15 cellular contexts compared by ENCODE assay signal in genomic region chr17:41635121-41636097, GRCh38. TPM values are rescaled to one million over a fixed set of nuclear protein-coding genes. Genes with fewer than 3 reads are reported as not detected.
DNase-seq lines count a peak whose midpoint lies in the region; ATAC-seq and TF ChIP-seq lines count a peak whose summit lies in the region.
"Had no signal": no experiment of that assay in that cellular context is flagged by ENCODE, and none has a peak within 500 bp of the region (broad histone marks: within the 10 kb centered on the region; RNA-seq: fewer than 3 reads in every experiment).

No MANE protein-coding gene starts in this region.

- H3K9me3 ChIP-seq in IMR-90 (ENCODE audit: control insufficient read depth, insufficient read depth, low read length) (no peaks in the 10 kb centered on the region), mammary epithelial cell (replicated peaks; ENCODE audit: insufficient read depth, low read length) (no peaks in the 10 kb centered on the region)

- H3K27ac Mint-ChIP-seq in stimulated activated memory B cell treated with anti-CD40 and anti-IgM and Interleukin-4, amounts not matched to agents 10 μg/mL and 1 μg/mL and 100 μg/mL, for 72 hours, result no peak overlapping the region

- no peaks in the 10 kb centered on the region for H3K4me1 Mint-ChIP-seq in stimulated activated memory B cell treated with anti-CD40 and anti-IgM and Interleukin-4, amounts not matched to agents 10 μg/mL and 1 μg/mL and 100 μg/mL, for 72 hours

- H3K14ac ChIP-seq in IMR-90 (replicated peaks; ENCODE audit: low read depth, low read length), result no peak overlapping the region; the same call in 1 of the 2 replicates

- no peaks in the 10 kb centered on the region for H3K36me3 ChIP-seq in IMR-90 (ENCODE audit: control insufficient read depth, insufficient read depth, low read length)
- H3K36me3 ChIP-seq in mammary epithelial cell (ENCODE audit: insufficient read depth, low read length), result no peaks in the 10 kb centered on the region

- H3K79me2 ChIP-seq in mammary epithelial cell (ENCODE audit: insufficient read depth, low read length), result no peaks in the 10 kb centered on the region

- intact Hi-C loops in IMR-90 (cut with micrococcal nuclease), result no loop called here
- intact Hi-C loops in mammary epithelial cell (cut with micrococcal nuclease), result no loop called here

- no peak overlapping the region for H3K27ac ChIP-seq in IMR-90 (ENCODE audit: insufficient read depth, low read length)
- H3K27ac ChIP-seq in mammary epithelial cell (ENCODE audit: insufficient read depth, low read depth, low read length), result no peak overlapping the region

- no peak overlapping the region for H3K23ac ChIP-seq in IMR-90 (ENCODE audit: low read depth, low read length)

- no peak for TF ChIP-seq POLR2A in IMR-90 (IDR thresholded peaks at IDR 0.05; ENCODE audit: low read depth, low read length)

- no peaks in the 10 kb centered on the region for H4K20me1 ChIP-seq in IMR-90 (ENCODE audit: insufficient read depth, low read length)
- no peaks in the 10 kb centered on the region for H4K20me1 ChIP-seq in mammary epithelial cell (ENCODE audit: insufficient read depth, low read length)

- in situ Hi-C loops in IMR-90 (cut with MboI; ENCODE audit: low sequenced_read_pairs) (no loop called here), mammary epithelial cell (cut with MboI; ENCODE audit: low sequenced_read_pairs in 2 of 2) (no loop called here)

- peak overlapping the region in 1 of 2 experiments; percentile 10; a peak in 1 of 4 replicates for H4K8ac ChIP-seq in IMR-90 (ENCODE audit: low read depth in 2 of 2, low read length in 2 of 2)

- H2AFZ ChIP-seq in IMR-90 (replicated peaks; ENCODE audit: low read length, poor library complexity) (peak overlapping the region; percentile 50), mammary epithelial cell (ENCODE audit: low read depth, low read length) (peak overlapping the region; percentile 79)

- H3K27me3 Mint-ChIP-seq in stimulated activated memory B cell treated with anti-CD40 and anti-IgM and Interleukin-4, amounts not matched to agents 10 μg/mL and 1 μg/mL and 100 μg/mL, for 72 hours, result peaks cover 12% of the 10 kb centered on the region

- H3K18ac ChIP-seq in IMR-90 (ENCODE audit: low read depth, low read length), result no peak overlapping the region

- no peak overlapping the region for H2BK120ac ChIP-seq in IMR-90 (ENCODE audit: low read depth, low read length)

- no peak overlapping the region for H4K91ac ChIP-seq in IMR-90 (ENCODE audit: insufficient read depth, low read depth, low read length)

- no peak overlapping the region for H3K4me3 Mint-ChIP-seq in stimulated activated memory B cell treated with anti-CD40 and anti-IgM and Interleukin-4, amounts not matched to agents 10 μg/mL and 1 μg/mL and 100 μg/mL, for 72 hours

- H2BK5ac ChIP-seq in IMR-90 (ENCODE audit: low read depth, low read length, poor library complexity, severe bottlenecking), result no peak overlapping the region

- H2AK5ac ChIP-seq in IMR-90 (ENCODE audit: low read depth, low read length), result no peak overlapping the region

- H3K4me1 ChIP-seq in IMR-90 (ENCODE audit: control insufficient read depth, insufficient read depth, low read length) (peaks cover 3% of the 10 kb centered on the region; the same call in 1 of the 2 replicates), mammary epithelial cell (ENCODE audit: insufficient read depth, low read length) (peaks cover 6% of the 10 kb centered on the region)

- DNase-seq in IMR-90, result no peak
- no peak for DNase-seq in mammary epithelial cell
- no peak for DNase-seq in left lobe of liver (ENCODE audit: low spot score)
- DNase-seq in SIG-M5 (lab: John Stamatoyannopoulos, UW), result no peak
- DNase-seq in NCI-H1930 (lab: John Stamatoyannopoulos, UW), result no peak
- no peak for DNase-seq in effector CD4-positive, alpha-beta T cell
- DNase-seq: activated CD4-positive, CD25-positive, alpha-beta regulatory T cell treated with anti-CD3 and anti-CD28 coated beads, Interleukin-2, amount 50 U/mL, for 72 hours; activated gamma-delta T cell; DMS79 treated with DMSO at 0.1 percent for 48 hours; effector memory CD4-positive, alpha-beta T cell; NCI-H2171 treated with DMSO at 0.1 percent for 48 hours; SHP77; stimulated activated CD4-positive, alpha-beta T cell treated with anti-CD3 and anti-CD28 coated beads, Interleukin-4, amount 100 ng/mL, for 4 hours had no signal

- H3K4ac ChIP-seq in IMR-90 (ENCODE audit: low read depth, low read length), result no peak overlapping the region

- no peak overlapping the region for H2AK9ac ChIP-seq in IMR-90 (replicated peaks; ENCODE audit: low read depth, low read length, poor library complexity)

- H3K79me1 ChIP-seq in IMR-90 (ENCODE audit: low read depth in 1 of 2, low read length in 2 of 2), result no peaks in the 10 kb centered on the region

- dilution Hi-C loops in IMR-90 (cut with HindIII; ENCODE audit: low sequenced_read_pairs, unreplicated experiment), result no loop called here
- dilution Hi-C loops in mammary epithelial cell (cut with HindIII; ENCODE audit: low sequenced_read_pairs), result no loop called here

- CTCF ChIA-PET in IMR-90 (lab: Yijun Ruan, JAX), result interaction anchor here (1.0 to 1.2 kb wide), 2 partner anchors 33 to 86 kb away, joined by 3 to 5 read pairs; no protein-coding TSS in a partner anchor
- CTCF ChIA-PET in mammary epithelial cell (lab: Charles Lee; ENCODE audit: low non-redundant PET), result no interaction called here

- H3K56ac ChIP-seq in IMR-90 (ENCODE audit: extremely low read depth, insufficient read depth, low read length), result no peak overlapping the region

- no peak for TF ChIP-seq RAD21 in IMR-90 (IDR thresholded peaks at IDR 0.05; ENCODE audit: low read length)

- no peak overlapping the region for H4K5ac ChIP-seq in IMR-90 (ENCODE audit: low read depth, low read length)

- H2BK20ac ChIP-seq in IMR-90 (ENCODE audit: low read depth, low read length), result no peak overlapping the region

- H3K4me2 ChIP-seq in IMR-90 (ENCODE audit: low read depth, low read length) (no peak overlapping the region), mammary epithelial cell (ENCODE audit: insufficient read depth, low read depth, low read length) (no peak overlapping the region)

- peaks cover 10% of the 10 kb centered on the region for H3K9me1 ChIP-seq in IMR-90 (ENCODE audit: insufficient read depth, low read length)

- POLR2A ChIA-PET in IMR-90 (lab: Charles Lee; ENCODE audit: unreplicated experiment), result no interaction called here

- TF ChIP-seq CTCF in IMR-90 (conservative IDR thresholded peaks at IDR 0.05; ENCODE audit: low read depth, low read length) (no peak), mammary epithelial cell (conservative IDR thresholded peaks at IDR 0.05 in 1 of 2, IDR thresholded peaks at IDR 0.05 in 1 of 2; ENCODE audit: extremely low read depth in 1 of 2, insufficient read depth in 1 of 2, low read depth in 1 of 2, low read length in 2 of 2) (no peak)

- H2BK15ac ChIP-seq in IMR-90 (ENCODE audit: low read depth, low read length), result no peak overlapping the region

- H3K9ac ChIP-seq in IMR-90 (ENCODE audit: low read depth, low read length) (no peak overlapping the region), mammary epithelial cell (ENCODE audit: insufficient read depth, low read length) (no peak overlapping the region)

- H3K36me3 Mint-ChIP-seq in stimulated activated memory B cell treated with anti-CD40 and anti-IgM and Interleukin-4, amounts not matched to agents 10 μg/mL and 1 μg/mL and 100 μg/mL, for 72 hours, result no peaks in the 10 kb centered on the region

- ATAC-seq in IMR-90 (ENCODE audit: low read depth), result peak; percentile 54
- ATAC-seq in left lobe of liver, result peak; percentile 25
- peak; percentile 6 for ATAC-seq in stimulated activated memory B cell treated with anti-CD40 and anti-IgM and Interleukin-4, amounts not matched to agents 10 μg/mL and 1 μg/mL and 100 μg/mL, for 72 hours

- H3K4me3 ChIP-seq in IMR-90 (ENCODE audit: insufficient read depth, low read depth, low read length) (no peak overlapping the region), mammary epithelial cell (replicated peaks in 1 of 3; ENCODE audit: insufficient read depth in 1 of 3, low read depth in 2 of 3, low read length in 3 of 3) (no peak overlapping the region)

- BruUV-seq in IMR-90 (replicated peaks; lab: Mats Ljungman, UMichigan) (no TSS peak), mammary epithelial cell (replicated peaks; lab: Mats Ljungman, UMichigan) (no TSS peak)

- 43% methylated on average over 12 of the region's 28 CpGs; no CpG with 5 or more reads in 1 of the 2 experiments for WGBS in IMR-90 (ENCODE audit: extremely low coverage in 2 of 2, insufficient read length in 1 of 2), 2 experiments
- 60% methylated on average over 10 of the region's 28 CpGs for WGBS in mammary epithelial cell (ENCODE audit: low coverage, missing lambda C conversion rate)

- no peaks in the 10 kb centered on the region for H3K9me3 Mint-ChIP-seq in stimulated activated memory B cell treated with anti-CD40 and anti-IgM and Interleukin-4, amounts not matched to agents 10 μg/mL and 1 μg/mL and 100 μg/mL, for 72 hours

- peaks cover 14% of the 10 kb centered on the region for H3K27me3 ChIP-seq in IMR-90 (ENCODE audit: control insufficient read depth, insufficient read depth, low read length)
- H3K27me3 ChIP-seq in mammary epithelial cell (ENCODE audit: insufficient read depth, low read length), result no peaks in the 10 kb centered on the region

RNA-seq across cellular contexts. Expression of gene KRT17, which starts 11.0 kb away (rescaled TPM):
- total RNA-seq in IMR-90 (2012; rRNA removed) (2.5 TPM in 2 replicates), mammary epithelial cell (over 10,000 TPM; 10,365 to 24,723 TPM), left lobe of liver (not detected)
- polyA plus RNA-seq in IMR-90 (2012; rRNA removed) (4.6 and 5.3 TPM in 2 replicates), mammary epithelial cell (8,957 TPM)
- 5.6 and 6.7 TPM in 2 replicates for polyA plus RNA-seq in IMR-90 (2012; cell fraction: cytosol; rRNA removed)
- 1.6 and 2.2 TPM in 2 replicates for polyA plus RNA-seq in IMR-90 (2012; cell fraction: nucleus; rRNA removed; ENCODE audit: low replicate concordance)
- 6,693 TPM for polyA minus RNA-seq in mammary epithelial cell
- polyA plus RNA-seq: neural cell had no signal

RNA-seq across cellular contexts. Expression of gene KRT16, which starts 22.8 kb away (rescaled TPM):
- total RNA-seq in IMR-90 (2012; rRNA removed) (not detected in 2 replicates), mammary epithelial cell (1,000 to 10,000 TPM in 1 of 2 donors, 100 to 1,000 TPM in 1; 585 to 1,021 TPM), left lobe of liver (not detected)
- polyA plus RNA-seq in IMR-90 (2012; rRNA removed) (not detected in 2 replicates), mammary epithelial cell (659 TPM)
- polyA plus RNA-seq in IMR-90 (2012; cell fraction: cytosol; rRNA removed), result not detected in 2 replicates
- polyA plus RNA-seq in IMR-90 (2012; cell fraction: nucleus; rRNA removed; ENCODE audit: low replicate concordance), result 0.09 TPM in 1 of 2 replicates, not detected in the other
- 694 TPM for polyA minus RNA-seq in mammary epithelial cell
- polyA plus RNA-seq: neural cell had no signal

RNA-seq across cellular contexts. Expression of gene KRT14, which starts 48.7 kb away (rescaled TPM):
- total RNA-seq in IMR-90 (2012; rRNA removed), result not detected in 2 replicates
- not detected in 2 replicates for polyA plus RNA-seq in IMR-90 (2012; rRNA removed)
- polyA plus RNA-seq in IMR-90 (2012; cell fraction: cytosol; rRNA removed), result not detected in 2 replicates
- 0.06 TPM in 1 of 2 replicates, not detected in the other for polyA plus RNA-seq in IMR-90 (2012; cell fraction: nucleus; rRNA removed; ENCODE audit: low replicate concordance)
- 1,000 to 10,000 TPM; 4,602 to 9,976 TPM for total RNA-seq in mammary epithelial cell
- polyA plus RNA-seq in mammary epithelial cell, result 26,464 TPM
- 15,260 TPM for polyA minus RNA-seq in mammary epithelial cell
- total RNA-seq in left lobe of liver, result not detected
- polyA plus RNA-seq: neural cell had no signal

RNA-seq across cellular contexts. Expression of gene EIF1, which starts 53.3 kb away (rescaled TPM):
- 89.4 and 102 TPM in 2 replicates for total RNA-seq in IMR-90 (2012; rRNA removed)
- polyA plus RNA-seq in IMR-90 (2012; rRNA removed), result 381 and 388 TPM in 2 replicates
- 195 and 266 TPM in 2 replicates for polyA plus RNA-seq in IMR-90 (2012; cell fraction: cytosol; rRNA removed)
- 262 and 802 TPM in 2 replicates for polyA plus RNA-seq in IMR-90 (2012; cell fraction: nucleus; rRNA removed; ENCODE audit: low replicate concordance)
- total RNA-seq in mammary epithelial cell, result 100 to 1,000 TPM in 1 of 2 donors, 10 to 100 TPM in 1; 78.9 to 981 TPM
- polyA plus RNA-seq in mammary epithelial cell, result 108 TPM
- polyA minus RNA-seq in mammary epithelial cell, result 399 TPM
- 257 TPM for total RNA-seq in left lobe of liver

Comparison
In these comparisons a context has a peak if more than half of its experiments do, and no peak if none do; other contexts are left out.
1. RNA of gene KRT17, which starts 11.0 kb away (total RNA-seq): 10,365 to 24,723 TPM in mammary epithelial cell; 2.5 TPM in IMR-90 and not detected in left lobe of liver (single experiment); every median in the first group is over 1,000 times any median in the second.
2. RNA of gene KRT16, which starts 22.8 kb away (total RNA-seq): 585 to 1,021 TPM in mammary epithelial cell; not detected in left lobe of liver (single experiment) and not detected in IMR-90; every median in the first group is over 100 times any median in the second.
3. RNA of gene KRT14, which starts 48.7 kb away (total RNA-seq): 4,602 to 9,976 TPM in mammary epithelial cell; not detected in IMR-90 and not detected in left lobe of liver (single experiment); every median in the first group is over 1,000 times any median in the second.
4. Peak in every context shown above with its lines, with median percentiles within 50 percentile points of each other: ATAC-seq.